25 cellular contexts compared by ENCODE assay signal in genomic region chr1:119799003-119799402, GRCh38. TPM values are rescaled to one million over a fixed set of nuclear protein-coding genes. Genes with fewer than 3 reads are reported as not detected.
DNase-seq lines count a peak whose midpoint lies in the region; ATAC-seq, FAIRE-seq and TF ChIP-seq lines count a peak whose summit lies in the region.
"Had no signal": no experiment of that assay in that cellular context is flagged by ENCODE, and none has a peak within 500 bp of the region (broad histone marks: within the 10 kb centered on the region; RNA-seq: fewer than 3 reads in every experiment).

No MANE protein-coding gene starts in this region.

- H3K27ac ChIP-seq in pancreas: peak overlapping the region; percentile 66 to 86 (median 68)
- H3K27ac ChIP-seq: C4-2B, RWPE1 had no signal

- H3K27me3 ChIP-seq in Loucy (ENCODE audit: insufficient read depth, low read length, poor library complexity, severe bottlenecking) (no peaks in the 10 kb centered on the region), pancreas (no peaks in the 10 kb centered on the region)

- no peaks in the 10 kb centered on the region for H3K36me3 Mint-ChIP-seq in activated T-cell treated with anti-CD3 and anti-CD28 coated beads, Interleukin-2, amount 50 U/mL, for 72 hours (ENCODE audit: insufficient read depth in 2 of 2)
- H3K36me3 Mint-ChIP-seq in activated naive CD8-positive, alpha-beta T cell: peaks cover 2% of the 10 kb centered on the region
- peaks cover 3% of the 10 kb centered on the region for H3K36me3 Mint-ChIP-seq in effector memory CD8-positive, alpha-beta T cell (ENCODE audit: insufficient read depth)
- H3K36me3 Mint-ChIP-seq in chondrocyte (ENCODE audit: low read depth): no peaks in the 10 kb centered on the region

- peak overlapping the region; percentile 89 for H3K27ac Mint-ChIP-seq in activated T-cell treated with anti-CD3 and anti-CD28 coated beads, Interleukin-2, amount 50 U/mL, for 72 hours
- H3K27ac Mint-ChIP-seq in activated naive CD8-positive, alpha-beta T cell: peak overlapping the region; percentile 92
- no peak overlapping the region for H3K27ac Mint-ChIP-seq in effector memory CD8-positive, alpha-beta T cell
- no peak overlapping the region for H3K27ac Mint-ChIP-seq in chondrocyte (ENCODE audit: unreplicated experiment)

- no peak for FAIRE-seq in pancreas (lab: Jason Lieb, UNC)
- FAIRE-seq: A204.1, D721Med, H1, HTR-8/SVneo had no signal

- H3K4me2 ChIP-seq in Loucy (ENCODE audit: low read depth, low read length, poor library complexity, severe bottlenecking): no peak overlapping the region

- H3K27me3 Mint-ChIP-seq in activated T-cell treated with anti-CD3 and anti-CD28 coated beads, Interleukin-2, amount 50 U/mL, for 72 hours (ENCODE audit: low read depth): no peaks in the 10 kb centered on the region
- no peaks in the 10 kb centered on the region for H3K27me3 Mint-ChIP-seq in activated naive CD8-positive, alpha-beta T cell
- peaks cover 0 to 19% of the 10 kb centered on the region in 2 donors for H3K27me3 Mint-ChIP-seq in effector memory CD8-positive, alpha-beta T cell
- H3K27me3 Mint-ChIP-seq in chondrocyte (ENCODE audit: low read depth): no peaks in the 10 kb centered on the region

- intact Hi-C loops in pancreas (cut with DNase I): no loop called here

- no peak for DNase-seq in activated T-cell treated with anti-CD3 and anti-CD28 coated beads, Interleukin-2, amount 50 U/mL, for 72 hours
- no peak for DNase-seq in activated T-cell treated with anti-CD3 and anti-CD28 coated beads, Interleukin-2, amount 50 U/mL, for 48 hours
- DNase-seq in pancreas: no peak
- no peak for DNase-seq in effector memory CD8-positive, alpha-beta T cell
- no peak for DNase-seq in chondrocyte (ENCODE audit: low spot score)
- DNase-seq: DMS53; EL; GF-D8; NCI-H1092 treated with DMSO at 0.1 percent for 48 hours; NCI-H146; NCI-H2029 treated with DMSO at 0.1 percent for 48 hours; NCI-H226; NCI-H510A treated with DMSO at 0.1 percent for 48 hours; NCI-H748 treated with DMSO at 0.1 percent for 48 hours; NK-92 treated with Interleukin-12 subunit alpha and Interleukin-12 subunit beta, amount 100 ng/mL, for 24 hours; SHP77 treated with DMSO at 0.1 percent for 48 hours had no signal

- H3F3A ChIP-seq in Loucy (ENCODE audit: low read depth): no peaks in the 10 kb centered on the region

- H3K4me1 ChIP-seq in Loucy (ENCODE audit: insufficient read depth, low read length, poor library complexity, severe bottlenecking) (no peaks in the 10 kb centered on the region), pancreas (peaks cover 5 to 9% (median 7%) of the 10 kb centered on the region in 3 donors)

- peak overlapping the region; percentile 58 to 69 for H3K4me3 Mint-ChIP-seq in activated T-cell treated with anti-CD3 and anti-CD28 coated beads, Interleukin-2, amount 50 U/mL, for 72 hours
- peak overlapping the region; percentile 82 for H3K4me3 Mint-ChIP-seq in activated naive CD8-positive, alpha-beta T cell
- H3K4me3 Mint-ChIP-seq in effector memory CD8-positive, alpha-beta T cell: no peak overlapping the region
- no peak overlapping the region for H3K4me3 Mint-ChIP-seq in chondrocyte (ENCODE audit: unreplicated experiment)

- no peaks in the 10 kb centered on the region for H3K9me2 ChIP-seq in Loucy (replicated peaks; ENCODE audit: low read depth, low read length)

- no peaks in the 10 kb centered on the region for H3K79me2 ChIP-seq in Loucy (ENCODE audit: insufficient read depth, low read length)

- peak overlapping the region; percentile 64; the same call in 1 of the 2 replicates for H2AFZ ChIP-seq in Loucy (ENCODE audit: low read length)

- H3K4me3 ChIP-seq in Loucy (ENCODE audit: low read length, poor library complexity, severe bottlenecking): no peak overlapping the region
- peak overlapping the region in 2 of 4 donors; percentile 39 to 41 for H3K4me3 ChIP-seq in pancreas

- no peak overlapping the region for H3K9ac ChIP-seq in Loucy (ENCODE audit: low read depth, low read length, poor library complexity, severe bottlenecking)

- no peaks in the 10 kb centered on the region for H3K9me3 Mint-ChIP-seq in activated T-cell treated with anti-CD3 and anti-CD28 coated beads, Interleukin-2, amount 50 U/mL, for 72 hours
- no peaks in the 10 kb centered on the region for H3K9me3 Mint-ChIP-seq in activated naive CD8-positive, alpha-beta T cell (ENCODE audit: low read depth)
- H3K9me3 Mint-ChIP-seq in effector memory CD8-positive, alpha-beta T cell: no peaks in the 10 kb centered on the region
- no peaks in the 10 kb centered on the region for H3K9me3 Mint-ChIP-seq in chondrocyte (ENCODE audit: low read depth)

- H3K4me1 Mint-ChIP-seq in activated T-cell treated with anti-CD3 and anti-CD28 coated beads, Interleukin-2, amount 50 U/mL, for 72 hours (ENCODE audit: low read depth): peaks cover 14% of the 10 kb centered on the region
- peaks cover 30% of the 10 kb centered on the region for H3K4me1 Mint-ChIP-seq in activated naive CD8-positive, alpha-beta T cell (ENCODE audit: low read depth)
- H3K4me1 Mint-ChIP-seq in effector memory CD8-positive, alpha-beta T cell (ENCODE audit: low read depth in 2 of 2): no peaks in the 10 kb centered on the region
- H3K4me1 Mint-ChIP-seq in chondrocyte (ENCODE audit: low read depth): no peaks in the 10 kb centered on the region

- no peak for TF ChIP-seq CTCF in Loucy (conservative IDR thresholded peaks at IDR 0.05; ENCODE audit: low read length)
- no peak for TF ChIP-seq CTCF in pancreas (IDR thresholded peaks at IDR 0.05)
- no peak for TF ChIP-seq CTCF in chondrocyte (IDR thresholded peaks at IDR 0.05)

- no peak for ATAC-seq in activated T-cell treated with anti-CD3 and anti-CD28 coated beads, Interleukin-2, amount 50 U/mL, for 72 hours (replicated peaks in 1 of 2)
- ATAC-seq in pancreas: peak in 1 of 4 donors; percentile 8
- no peak for ATAC-seq in effector memory CD8-positive, alpha-beta T cell (replicated peaks)
- ATAC-seq: HCT116 had no signal

- WGBS in pancreas, 2 donors: 43 to 59% methylated on average over 4 of the region's 4 CpGs

- H3K9me3 ChIP-seq in Loucy (ENCODE audit: insufficient read depth, low read depth, low read length): no peaks in the 10 kb centered on the region
- no peaks in the 10 kb centered on the region for H3K9me3 ChIP-seq in pancreas

- H4K20me1 ChIP-seq in Loucy (ENCODE audit: insufficient read depth, low read length, poor library complexity, severe bottlenecking): no peaks in the 10 kb centered on the region

- H3K36me3 ChIP-seq in Loucy (ENCODE audit: insufficient read depth, low read length) (no peaks in the 10 kb centered on the region), pancreas (no peaks in the 10 kb centered on the region)

RNA-seq across cellular contexts. Expression of gene REG4, which starts 12.3 kb away (rescaled TPM):
- 1 to 10 TPM; 4.9 to 5.8 TPM for total RNA-seq in activated T-cell treated with anti-CD3 and anti-CD28 coated beads, Interleukin-2, amount 50 U/mL, for 72 hours
- total RNA-seq in pancreas (10 to 100 TPM in 5 of 6 donors, 1 to 10 TPM in 1; 9.6 to 27.1 (median 22.6) TPM), chondrocyte (not detected in 3 replicates)
- 10 to 100 TPM in 1 of 2 donors, 1 to 10 TPM in 1; 9.4 to 32.3 TPM for polyA plus RNA-seq in pancreas
- total RNA-seq: H1 had no signal
- polyA plus RNA-seq: H1 had no signal

RNA-seq across cellular contexts. Expression of gene HMGCS2, which starts 30.3 kb away (rescaled TPM):
- not detected for total RNA-seq in activated T-cell treated with anti-CD3 and anti-CD28 coated beads, Interleukin-2, amount 50 U/mL, for 72 hours
- total RNA-seq in pancreas: 10 to 100 TPM in 1 of 6 donors, under 1 TPM in 3, not detected in 2; 0.26 to 32.2 (median 0.66) TPM
- 1 to 10 TPM in 1 of 2 donors, under 1 TPM in 1; 0.23 to 5.0 TPM for polyA plus RNA-seq in pancreas
- total RNA-seq in chondrocyte: not detected in 3 replicates
- total RNA-seq: H1 had no signal
- polyA plus RNA-seq: H1 had no signal

Comparison
In these comparisons a context has a peak if more than half of its experiments do, and no peak if none do; other contexts are left out.
1. H3K27ac Mint-ChIP-seq: peak in activated T-cell treated with anti-CD3 and anti-CD28 coated beads, Interleukin-2, amount 50 U/mL, for 72 hours (single experiment) and activated naive CD8-positive, alpha-beta T cell (single experiment); none in effector memory CD8-positive, alpha-beta T cell (0 of 2) and chondrocyte (single experiment).
2. H3K4me3 Mint-ChIP-seq: peak in activated T-cell treated with anti-CD3 and anti-CD28 coated beads, Interleukin-2, amount 50 U/mL, for 72 hours (2 of 2) and activated naive CD8-positive, alpha-beta T cell (single experiment); none in effector memory CD8-positive, alpha-beta T cell (0 of 2) and chondrocyte (single experiment).